ENCODE assay signal across 10 cellular contexts in the genomic region with DNA sequence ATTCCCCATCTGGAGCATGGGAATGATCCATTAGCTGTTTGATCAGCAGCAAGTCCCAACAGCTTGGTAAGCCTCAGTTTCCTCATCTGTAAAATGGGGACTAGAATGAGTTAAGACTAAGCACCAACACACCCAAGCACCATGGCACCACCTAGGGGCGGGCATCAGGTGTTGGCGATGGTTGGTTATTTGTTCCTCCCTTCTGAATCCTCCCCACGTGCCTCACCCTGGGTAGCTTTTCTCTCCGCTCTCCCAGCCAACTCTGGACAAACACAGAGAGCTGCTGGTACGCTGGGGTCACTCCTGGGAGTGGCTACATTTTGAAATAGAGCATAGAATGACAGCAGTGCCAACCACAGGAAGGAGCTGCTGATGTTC. TPM values are rescaled to one million over a fixed set of nuclear protein-coding genes. Genes with fewer than 3 reads are reported as not detected.
DNase-seq lines count a peak whose midpoint lies in the region; ATAC-seq, FAIRE-seq and TF ChIP-seq lines count a peak whose summit lies in the region.
"Had no signal": no experiment of that assay in that cellular context is flagged by ENCODE, and none has a peak within 500 bp of the region (broad histone marks: within the 10 kb centered on the region; RNA-seq: fewer than 3 reads in every experiment).

No MANE protein-coding gene starts in this region.

- TF ChIP-seq RAD21 in K562 (CRISPR knock-in tag; conservative IDR thresholded peaks at IDR 0.05 in 1 of 2, IDR thresholded peaks at IDR 0.05 in 1 of 2) = peak in 1 of 2 experiments; percentile 32; a peak in 2 of 4 replicates

- no peak overlapping the region for H3K4me2 ChIP-seq in MM.1S (ENCODE audit: low read depth, low read length)
- no peak overlapping the region for H3K4me2 ChIP-seq in K562 (ENCODE audit: insufficient read depth, low read length)

- H2AFZ ChIP-seq in MM.1S (ENCODE audit: low read length) (peak overlapping the region; percentile 71; the same call in 1 of the 2 replicates), K562 (ENCODE audit: low read depth, low read length) (no peak overlapping the region)

- no peak overlapping the region for H3K4me3 Mint-ChIP-seq in progenitor cell of endocrine pancreas (ENCODE audit: low read depth)

- no peaks in the 10 kb centered on the region for H3K36me3 Mint-ChIP-seq in progenitor cell of endocrine pancreas (ENCODE audit: insufficient read depth)

- no peak for TF ChIP-seq POLR2A in K562 (conservative IDR thresholded peaks at IDR 0.05)

- peaks cover 7% of the 10 kb centered on the region for H3K9me3 Mint-ChIP-seq in progenitor cell of endocrine pancreas (ENCODE audit: low read depth)

- H4K20me1 ChIP-seq in MM.1S (ENCODE audit: insufficient read depth, low read length) (no peaks in the 10 kb centered on the region), K562 (replicated peaks; ENCODE audit: control insufficient read depth, insufficient read depth, low read length) (no peaks in the 10 kb centered on the region)

- DNase-seq in DMS 273 (lab: John Stamatoyannopoulos, UW; ENCODE audit: unreplicated experiment) = peak; percentile 49
- no peak for DNase-seq in DMS 273 treated with DMSO at 0.1 percent for 48 hours (lab: John Stamatoyannopoulos, UW)
- peak; percentile 68 for DNase-seq in MM.1S
- peak in 1 of 4 experiments; percentile 51 for DNase-seq in K562 (ENCODE audit: extremely low read depth in 1 of 4, low spot score in 3 of 4)
- no peak for DNase-seq in progenitor cell of endocrine pancreas (ENCODE audit: low spot score, unreplicated experiment)
- DNase-seq in globus pallidus (ENCODE audit: low spot score) = no peak
- DNase-seq in GM19240 (ENCODE audit: insufficient read length, low spot score) = no peak
- DNase-seq: 8988T, NCI-H1417 treated with DMSO at 0.1 percent for 48 hours had no signal

- BruUV-seq in K562 (replicated peaks; lab: Mats Ljungman, UMichigan) = no TSS peak

- no peak overlapping the region for H3K27ac Mint-ChIP-seq in progenitor cell of endocrine pancreas

- H3K9me3 ChIP-seq in MM.1S (replicated peaks; ENCODE audit: insufficient read depth, low read length) (no peaks in the 10 kb centered on the region), K562 (replicated peaks; ENCODE audit: control insufficient read depth, insufficient read depth, low read depth, low read length) (no peaks in the 10 kb centered on the region)

- no peaks in the 10 kb centered on the region for H3K27me3 ChIP-seq in MM.1S (replicated peaks; ENCODE audit: insufficient read depth, low read length)
- H3K27me3 ChIP-seq in K562 (ENCODE audit: control insufficient read depth in 2 of 2, insufficient read depth in 2 of 2, low read length in 2 of 2) = peaks cover 7 to 8% of the 10 kb centered on the region in 2 experiments; a peak in 4 of 5 replicates

- no peak for TF ChIP-seq EP300 in K562 (IDR thresholded peaks at IDR 0.05; ENCODE audit: low read length)

- TF ChIP-seq CTCF in MM.1S (IDR thresholded peaks at IDR 0.05; ENCODE audit: low read length) (peak; percentile 78), K562 (IDR thresholded peaks at IDR 0.05 in 2 of 3, conservative IDR thresholded peaks at IDR 0.05 in 1 of 3; ENCODE audit: insufficient read depth in 2 of 3, low read depth in 1 of 3, low read length in 3 of 3) (peak; percentile 31 to 42 (median 33); a peak in 4 of 6 replicates), progenitor cell of endocrine pancreas (IDR thresholded peaks at IDR 0.05; ENCODE audit: unreplicated experiment) (peak; percentile 8)

- H3K36me3 ChIP-seq in MM.1S (replicated peaks; ENCODE audit: insufficient read depth, low read length) = no peaks in the 10 kb centered on the region
- no peaks in the 10 kb centered on the region for H3K36me3 ChIP-seq in K562 (ENCODE audit: control insufficient read depth, insufficient read depth, low read length)

- H3F3A ChIP-seq in MM.1S (ENCODE audit: insufficient read depth, low read length) = no peaks in the 10 kb centered on the region

- 38% methylated on average over 5 of the region's 5 CpGs for WGBS in K562 (ENCODE audit: insufficient coverage, low coverage, missing lambda C conversion rate)

- CTCF ChIA-PET in K562 (lab: Yijun Ruan, JAX; ENCODE audit: low intra/inter-chr PET ratio) = no interaction called here

- POLR2A ChIA-PET in K562 (lab: Yijun Ruan, JAX) = interaction anchor here (0.6 to 1.6 kb wide), 8 partner anchors 10 to 104 kb away, joined by 3 to 6 read pairs (median 4); a partner anchor contains a TSS

- in situ Hi-C loops in K562 (cut with MboI) = no loop called here

- peak; percentile 24; the same call in 2 of the 3 replicates for ATAC-seq in K562
- ATAC-seq in HG02588 (IDR thresholded peaks at IDR 0.05; ENCODE audit: unreplicated experiment) = no peak

- no peak for FAIRE-seq in K562 (lab: Jason Lieb, UNC)

- H3K9me2 ChIP-seq in MM.1S (replicated peaks; ENCODE audit: insufficient read depth, low read length) = no peaks in the 10 kb centered on the region

- peaks cover 3% of the 10 kb centered on the region for H3K27me3 Mint-ChIP-seq in progenitor cell of endocrine pancreas

- H3K27ac ChIP-seq in MM.1S (ENCODE audit: low read length) (no peak overlapping the region), K562 (ENCODE audit: extremely low read depth, low read depth, low read length) (no peak overlapping the region)

- no peak overlapping the region for H3K4me3 ChIP-seq in MM.1S (ENCODE audit: low read length)
- H3K4me3 ChIP-seq in K562 = no peak overlapping the region

- H3K79me2 ChIP-seq in MM.1S (ENCODE audit: low read length) = no peaks in the 10 kb centered on the region
- no peaks in the 10 kb centered on the region for H3K79me2 ChIP-seq in K562 (ENCODE audit: control insufficient read depth, insufficient read depth, low read length)

- H3K9ac ChIP-seq in MM.1S (ENCODE audit: low read length) (no peak overlapping the region), K562 (ENCODE audit: insufficient read depth in 1 of 2, low read depth in 2 of 2, low read length in 2 of 2) (peak overlapping the region in 1 of 2 experiments; percentile 32; a peak in 1 of 4 replicates)

- peaks cover 22% of the 10 kb centered on the region for H3K4me1 Mint-ChIP-seq in progenitor cell of endocrine pancreas (ENCODE audit: low read depth)

- intact Hi-C loops in K562 (cut with micrococcal nuclease) = no loop called here

- no peaks in the 10 kb centered on the region for H3K9me1 ChIP-seq in K562 (ENCODE audit: control insufficient read depth, insufficient read depth, low read length)

- H3K4me1 ChIP-seq in MM.1S (ENCODE audit: low read length) (0 out of 2 replicates have a peak, but pooled peaks cover 3% of the 10 kb centered on the region), K562 (replicated peaks in 1 of 2; ENCODE audit: control insufficient read depth in 2 of 2, insufficient read depth in 2 of 2, low read length in 2 of 2) (peaks cover 13 to 20% of the 10 kb centered on the region in 2 experiments; a peak in 4 of 5 replicates)

RNA-seq across cellular contexts. Expression of a gene that starts 13.3 kb away (rescaled TPM):
- total RNA-seq in K562 (2011; cell fraction: chromatin; rRNA removed; ENCODE audit: low replicate concordance) = 128 and 310 TPM in 2 replicates
- 120 and 148 TPM in 2 replicates for total RNA-seq in K562 (2011; cell fraction: nucleolus; rRNA removed)
- 89.0 and 102 TPM in 2 replicates for total RNA-seq in K562 (2011; cell fraction: nucleoplasm; rRNA removed)
- total RNA-seq in K562 (2014; rRNA removed) (13.2 and 17.2 TPM in 2 replicates), K562 (2014; rRNA removed; fragmentation: Illumina TruSeq; extraction: Trizol) (4.9 and 7.0 TPM in 2 replicates), K562 (2015; rRNA removed; fragmentation: Illumina TruSeq; extraction: Trizol) (7.0 and 7.7 TPM in 2 replicates), K562 (2021) (31.2 and 35.7 TPM in 2 replicates), progenitor cell of endocrine pancreas (28.3 and 30.4 TPM in 2 replicates)
- polyA plus RNA-seq in K562 (2011; rRNA removed) (14.7 and 22.4 TPM in 2 replicates), K562 (2014; fragmentation: Illumina TruSeq; extraction: Trizol) (20.5 and 22.0 TPM in 2 replicates), K562 (2014; fragmentation: Nextera tagmentation; extraction: Ambion mirVana) (under 1 TPM; 0.39 to 0.73 TPM), K562 (2014; rRNA removed) (20.9 and 23.7 TPM in 2 replicates)
- 15.6 and 18.8 TPM in 2 replicates for polyA plus RNA-seq in K562 (2011; cell fraction: cytosol; rRNA removed)
- 187 and 251 TPM in 2 replicates for polyA plus RNA-seq in K562 (2011; cell fraction: nucleus; rRNA removed)
- 14.4 and 17.4 TPM in 2 replicates for polyA plus RNA-seq in K562 (2012)
- polyA minus RNA-seq in K562 (2011; rRNA and poly(A)+ RNA removed) = 18.8 and 19.6 TPM in 2 replicates
- 19.1 and 27.6 TPM in 2 replicates for polyA minus RNA-seq in K562 (2011; cell fraction: cytosol; rRNA and poly(A)+ RNA removed)
- 48.7 and 51.2 TPM in 2 replicates for polyA minus RNA-seq in K562 (2011; cell fraction: nucleus; rRNA and poly(A)+ RNA removed)

RNA-seq across cellular contexts. Expression of a gene that starts 27.7 kb away (rescaled TPM):
- total RNA-seq in K562 (2011; cell fraction: chromatin; rRNA removed; ENCODE audit: low replicate concordance) = 5.4 and 22.3 TPM in 2 replicates
- 18.4 and 20.8 TPM in 2 replicates for total RNA-seq in K562 (2011; cell fraction: nucleolus; rRNA removed)
- 18.6 and 21.4 TPM in 2 replicates for total RNA-seq in K562 (2011; cell fraction: nucleoplasm; rRNA removed)
- 11.5 and 14.8 TPM in 2 replicates for total RNA-seq in K562 (2014; rRNA removed)
- total RNA-seq in K562 (2014; rRNA removed; fragmentation: Illumina TruSeq; extraction: Trizol) = 14.4 and 16.5 TPM in 2 replicates
- 24.6 and 26.0 TPM in 2 replicates for total RNA-seq in K562 (2015; rRNA removed; fragmentation: Illumina TruSeq; extraction: Trizol)
- 28.2 and 30.7 TPM in 2 replicates for total RNA-seq in K562 (2021)
- 18.9 and 22.7 TPM in 2 replicates for polyA plus RNA-seq in K562 (2011; rRNA removed)
- polyA plus RNA-seq in K562 (2011; cell fraction: cytosol; rRNA removed) = 27.6 and 36.1 TPM in 2 replicates
- 19.6 and 25.1 TPM in 2 replicates for polyA plus RNA-seq in K562 (2011; cell fraction: nucleus; rRNA removed)
- 23.7 and 26.4 TPM in 2 replicates for polyA plus RNA-seq in K562 (2012)
- polyA plus RNA-seq in K562 (2014; fragmentation: Illumina TruSeq; extraction: Trizol) = 23.7 and 28.2 TPM in 2 replicates
- 1 to 10 TPM; 5.4 to 9.7 TPM for polyA plus RNA-seq in K562 (2014; fragmentation: Nextera tagmentation; extraction: Ambion mirVana)
- 24.1 and 26.2 TPM in 2 replicates for polyA plus RNA-seq in K562 (2014; rRNA removed)
- 12.4 and 16.0 TPM in 2 replicates for polyA minus RNA-seq in K562 (2011; rRNA and poly(A)+ RNA removed)
- 16.0 and 18.0 TPM in 2 replicates for polyA minus RNA-seq in K562 (2011; cell fraction: cytosol; rRNA and poly(A)+ RNA removed)
- polyA minus RNA-seq in K562 (2011; cell fraction: nucleus; rRNA and poly(A)+ RNA removed) = 5.7 and 7.8 TPM in 2 replicates
- total RNA-seq in progenitor cell of endocrine pancreas = 21.0 and 22.4 TPM in 2 replicates

Comparison
In these comparisons a context has a peak if more than half of its experiments do, and no peak if none do; other contexts are left out.
1. DNase-seq: peak in DMS 273 (single experiment) and MM.1S (single experiment); none in DMS 273 treated with DMSO at 0.1 percent for 48 hours (single experiment), progenitor cell of endocrine pancreas (single experiment), globus pallidus (single experiment) and GM19240 (single experiment).
2. CTCF ChIP-seq: peak in every context shown above with its lines; median percentile 78 in MM.1S; 33 in K562; 8 in progenitor cell of endocrine pancreas.